1 cellular context compared by ENCODE assay signal in genomic region chr5:149150457-149150856, GRCh38.
A peak's percentile ranks its signal among the peaks of the same experiment; 100 is the strongest.
TF ChIP-seq lines count a peak whose summit lies in the region.

No MANE protein-coding gene starts in this region.

TF ChIP-seq in IMR-90, 13 proteins besides CTCF, POLR2A, EP300 and RAD21:
- TF ChIP-seq RCOR1 (IDR thresholded peaks at IDR 0.05; ENCODE audit: insufficient replicate concordance, low read length) (no peak), MAZ (IDR thresholded peaks at IDR 0.05; ENCODE audit: borderline replicate concordance, low read depth, low read length) (no peak), SMC3 (IDR thresholded peaks at IDR 0.05; ENCODE audit: low read depth, low read length) (no peak), CEBPB (IDR thresholded peaks at IDR 0.05; ENCODE audit: low read depth, low read length) (peak; percentile 85)
